Comparison of ENCODE assay signal across 11 cellular contexts in the genomic region with DNA sequence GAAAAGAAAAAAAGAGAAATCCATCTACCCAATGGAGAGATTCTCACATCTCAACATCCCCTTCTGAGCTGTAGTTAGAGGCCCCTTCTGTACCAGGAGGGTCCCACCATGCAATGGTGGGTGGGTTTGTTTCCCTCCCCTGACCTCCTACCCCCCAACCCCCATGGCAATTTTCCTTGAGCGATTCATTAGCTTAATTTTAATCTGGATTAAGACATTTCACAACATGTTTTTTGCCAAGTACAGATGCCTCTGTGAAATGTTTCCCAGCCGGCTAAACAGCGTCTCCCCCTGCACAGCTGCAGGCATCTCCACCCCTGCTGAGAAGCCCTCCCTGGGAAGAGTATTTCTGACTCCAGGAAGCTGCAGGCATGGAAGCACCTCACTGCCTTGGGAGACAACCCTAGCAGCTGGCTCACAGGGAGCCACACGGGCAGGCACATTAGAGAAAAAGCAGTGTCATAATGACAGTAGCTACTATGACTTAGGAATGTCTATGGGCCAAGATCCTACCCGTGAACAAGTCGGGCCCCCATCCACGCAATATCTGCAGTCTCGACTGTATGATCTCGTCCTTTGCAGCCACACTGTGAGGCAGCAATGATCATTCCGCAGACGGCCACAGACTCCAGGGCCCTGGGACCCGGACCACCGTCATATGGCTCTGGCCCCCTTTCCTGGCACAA.
A peak's percentile ranks its signal among the peaks of the same experiment; 100 is the strongest.
DNase-seq lines count a peak whose midpoint lies in the region; ATAC-seq and TF ChIP-seq lines count a peak whose summit lies in the region.
"Had no signal": no experiment of that assay in that cellular context is flagged by ENCODE, and none has a peak within 500 bp of the region (broad histone marks: within the 10 kb centered on the region; RNA-seq: fewer than 3 reads in every experiment).

No MANE protein-coding gene starts in this region.

- no peak for TF ChIP-seq POLR2A in adrenal gland (IDR thresholded peaks at IDR 0.05)

- POLR2A ChIA-PET in activated CD4-positive, alpha-beta memory T cell treated with anti-CD3 and anti-CD28 coated beads, Interleukin-2, amount 10 ng/mL, durations not matched to agents 7 days and 5 days (lab: Charles Lee) = interaction anchor here (1.4 kb wide), 1 partner anchor 13 kb away, joined by 3 read pairs; no protein-coding TSS in a partner anchor

- H3K27ac Mint-ChIP-seq in activated CD4-positive, alpha-beta memory T cell treated with anti-CD3 and anti-CD28 coated beads, Interleukin-2, amount 10 ng/mL, durations not matched to agents 7 days and 5 days = no peak overlapping the region
- H3K27ac Mint-ChIP-seq: activated naive CD8-positive, alpha-beta T cell treated with anti-CD3 and anti-CD28 coated beads, Interleukin-2, amount 50 U/mL, for 24 hours had no signal

- H3K9me3 ChIP-seq in SJCRH30 (replicated peaks) (no peaks in the 10 kb centered on the region), parathyroid adenoma (ENCODE audit: control insufficient read depth, low read length) (no peaks in the 10 kb centered on the region), adrenal gland (replicated peaks in 1 of 3) (no peaks in the 10 kb centered on the region)
- H3K9me3 ChIP-seq: right lobe of liver had no signal

- peaks cover 23% of the 10 kb centered on the region for H3K4me1 Mint-ChIP-seq in activated CD4-positive, alpha-beta memory T cell treated with anti-CD3 and anti-CD28 coated beads, Interleukin-2, amount 10 ng/mL, durations not matched to agents 7 days and 5 days

- intact Hi-C loops in Right ventricle myocardium superior (cut with DNase I) = loop anchor here (10.0 kb wide), 1 partner anchor 116 kb away; the partner anchor contains the start of gene ADCY9
- intact Hi-C loops in adrenal gland (cut with DNase I) = no loop called here

- H2AFZ ChIP-seq in parathyroid adenoma = no peak overlapping the region

- H3K4me1 ChIP-seq in SJCRH30 (peaks cover 16% of the 10 kb centered on the region), parathyroid adenoma (peaks cover 10% of the 10 kb centered on the region), adrenal gland (replicated peaks in 1 of 2) (no peaks in the 10 kb centered on the region)
- H3K4me1 ChIP-seq: right lobe of liver had no signal

- WGBS in adrenal gland, 4 donors = 65 to 83% (median 76%) methylated on average over 9 to 13 of the region's 13 CpGs

- H3K36me3 Mint-ChIP-seq in activated CD4-positive, alpha-beta memory T cell treated with anti-CD3 and anti-CD28 coated beads, Interleukin-2, amount 10 ng/mL, durations not matched to agents 7 days and 5 days (ENCODE audit: low read depth) = no peaks in the 10 kb centered on the region

- H3K79me2 ChIP-seq in parathyroid adenoma = peaks cover 4% of the 10 kb centered on the region

- H3K4me2 ChIP-seq in parathyroid adenoma (ENCODE audit: low read length) = no peak overlapping the region

- TF ChIP-seq CTCF in parathyroid adenoma (IDR thresholded peaks at IDR 0.05) (no peak), adrenal gland (IDR thresholded peaks at IDR 0.05) (no peak)

- no peak overlapping the region for H3K4me3 Mint-ChIP-seq in activated CD4-positive, alpha-beta memory T cell treated with anti-CD3 and anti-CD28 coated beads, Interleukin-2, amount 10 ng/mL, durations not matched to agents 7 days and 5 days
- H3K4me3 Mint-ChIP-seq: activated naive CD8-positive, alpha-beta T cell treated with anti-CD3 and anti-CD28 coated beads, Interleukin-2, amount 50 U/mL, for 24 hours had no signal

- H3K27ac ChIP-seq in SJCRH30 (peak overlapping the region; percentile 57), parathyroid adenoma (peak overlapping the region; percentile 15), adrenal gland (peak overlapping the region in 2 of 5 donors; percentile 58 to 69)
- H3K27ac ChIP-seq: right lobe of liver had no signal

- no peak overlapping the region for H3K9ac ChIP-seq in parathyroid adenoma

- no peaks in the 10 kb centered on the region for H3K27me3 Mint-ChIP-seq in activated CD4-positive, alpha-beta memory T cell treated with anti-CD3 and anti-CD28 coated beads, Interleukin-2, amount 10 ng/mL, durations not matched to agents 7 days and 5 days
- H3K27me3 Mint-ChIP-seq: activated naive CD8-positive, alpha-beta T cell treated with anti-CD3 and anti-CD28 coated beads, Interleukin-2, amount 50 U/mL, for 24 hours had no signal

- DNase-seq in Caki2 (ENCODE audit: low read depth) (peak; percentile 69), SJCRH30 (peak; percentile 77 to 82), Right ventricle myocardium superior (peak; percentile 44), adrenal gland (no peak)
- no peak for DNase-seq in activated CD8-positive, alpha-beta memory T cell treated with anti-CD3 and anti-CD28 coated beads, Interleukin-2, amount 50 U/mL, for 48 hours
- DNase-seq in activated CD8-positive, alpha-beta memory T cell treated with anti-CD3 and anti-CD28 coated beads for 24 hours = no peak
- no peak for DNase-seq in activated CD4-positive, alpha-beta memory T cell treated with anti-CD3 and anti-CD28 coated beads, Interleukin-2, amount 10 ng/mL, durations not matched to agents 7 days and 5 days
- DNase-seq: activated naive CD8-positive, alpha-beta T cell treated with anti-CD3 and anti-CD28 coated beads, Interleukin-2, amount 50 U/mL, for 24 hours; right lobe of liver; stimulated activated naive CD8-positive, alpha-beta T cell treated with anti-CD3 and anti-CD28 coated beads, Interleukin-15, Interleukin-2, amounts not matched to agents 100 U/mL and 50 U/mL, for 24 hours had no signal

- CTCF ChIA-PET in activated CD4-positive, alpha-beta memory T cell treated with anti-CD3 and anti-CD28 coated beads, Interleukin-2, amount 10 ng/mL, durations not matched to agents 7 days and 5 days (lab: Charles Lee) = no interaction called here

- no peaks in the 10 kb centered on the region for H3K36me3 ChIP-seq in SJCRH30
- H3K36me3 ChIP-seq in parathyroid adenoma (ENCODE audit: control insufficient read depth, insufficient read depth, low read length) = no peaks in the 10 kb centered on the region
- no peaks in the 10 kb centered on the region for H3K36me3 ChIP-seq in adrenal gland (replicated peaks in 1 of 2)
- H3K36me3 ChIP-seq: right lobe of liver had no signal

- peak overlapping the region; percentile 32 for H3K4me3 ChIP-seq in SJCRH30
- H3K4me3 ChIP-seq in parathyroid adenoma (ENCODE audit: low read depth, low read length) = no peak overlapping the region
- no peak overlapping the region for H3K4me3 ChIP-seq in adrenal gland
- H3K4me3 ChIP-seq: right lobe of liver had no signal

- no peaks in the 10 kb centered on the region for H3K9me3 Mint-ChIP-seq in activated CD4-positive, alpha-beta memory T cell treated with anti-CD3 and anti-CD28 coated beads, Interleukin-2, amount 10 ng/mL, durations not matched to agents 7 days and 5 days
- H3K9me3 Mint-ChIP-seq: activated naive CD8-positive, alpha-beta T cell treated with anti-CD3 and anti-CD28 coated beads, Interleukin-2, amount 50 U/mL, for 24 hours had no signal

- ATAC-seq in Right ventricle myocardium superior (ENCODE audit: poor library complexity) = peak; percentile 61
- ATAC-seq: activated naive CD8-positive, alpha-beta T cell treated with anti-CD3 and anti-CD28 coated beads, Interleukin-2, amount 50 U/mL, for 24 hours; stimulated activated naive CD8-positive, alpha-beta T cell treated with anti-CD3 and anti-CD28 coated beads, Interleukin-15, Interleukin-2, amounts not matched to agents 100 U/mL and 50 U/mL, for 24 hours had no signal

- H3K27me3 ChIP-seq in SJCRH30 (no peaks in the 10 kb centered on the region), parathyroid adenoma (ENCODE audit: control insufficient read depth, insufficient read depth, low read length) (no peaks in the 10 kb centered on the region), adrenal gland (no peaks in the 10 kb centered on the region)
- H3K27me3 ChIP-seq: right lobe of liver had no signal

- in situ Hi-C loops in Caki2 (cut with HindIII; ENCODE audit: low pct_unique_long_range_greater_than_20kb, low sequenced_read_pairs) = no loop called here

Comparison
In these comparisons a context has a peak if more than half of its experiments do, and no peak if none do; other contexts are left out.
1. DNase-seq: peak in Caki2 (single experiment), SJCRH30 (2 of 2) and Right ventricle myocardium superior (single experiment); none in activated CD8-positive, alpha-beta memory T cell treated with anti-CD3 and anti-CD28 coated beads, Interleukin-2, amount 50 U/mL, for 48 hours (single experiment), adrenal gland (0 of 7), activated CD8-positive, alpha-beta memory T cell treated with anti-CD3 and anti-CD28 coated beads for 24 hours (single experiment) and activated CD4-positive, alpha-beta memory T cell treated with anti-CD3 and anti-CD28 coated beads, Interleukin-2, amount 10 ng/mL, durations not matched to agents 7 days and 5 days (single experiment).